Comparison of ENCODE assay signal across 12 cellular contexts in genomic region chr9:116152941-116153764, GRCh38. TPM values are rescaled to one million over a fixed set of nuclear protein-coding genes. Genes with fewer than 3 reads are reported as not detected.
DNase-seq lines count a peak whose midpoint lies in the region; ATAC-seq, FAIRE-seq and TF ChIP-seq lines count a peak whose summit lies in the region.
"Had no signal": no experiment of that assay in that cellular context is flagged by ENCODE, and none has a peak within 500 bp of the region (broad histone marks: within the 10 kb centered on the region; RNA-seq: fewer than 3 reads in every experiment).

No MANE protein-coding gene starts in this region.

- peak overlapping the region; percentile 95 for H3K4me3 ChIP-seq in IMR-90 (ENCODE audit: insufficient read depth, low read depth, low read length)

- H3K18ac ChIP-seq in IMR-90 (ENCODE audit: low read depth, low read length), result peak overlapping the region; percentile 99

- H2BK5ac ChIP-seq in IMR-90 (ENCODE audit: low read depth, low read length, poor library complexity, severe bottlenecking), result peak overlapping the region; percentile 99

- peak overlapping the region; percentile 98 for H4K5ac ChIP-seq in IMR-90 (ENCODE audit: low read depth, low read length)

- peak overlapping the region; percentile 51 to 83 for H4K8ac ChIP-seq in IMR-90 (ENCODE audit: low read depth in 2 of 2, low read length in 2 of 2)

- H2AK5ac ChIP-seq in IMR-90 (ENCODE audit: low read depth, low read length), result peak overlapping the region; percentile 29

- peaks cover 5% of the 10 kb centered on the region for H3K4me1 Mint-ChIP-seq in activated CD8-positive, alpha-beta memory T cell treated with anti-CD3 and anti-CD28 coated beads, Interleukin-2, amount 10 ng/mL, durations not matched to agents 7 days and 5 days

- peak overlapping the region; percentile 39 for H3K23ac ChIP-seq in IMR-90 (ENCODE audit: low read depth, low read length)

- H2BK20ac ChIP-seq in IMR-90 (ENCODE audit: low read depth, low read length), result peak overlapping the region; percentile 89

- no peaks in the 10 kb centered on the region for H3K36me3 Mint-ChIP-seq in activated CD8-positive, alpha-beta memory T cell treated with anti-CD3 and anti-CD28 coated beads, Interleukin-2, amount 10 ng/mL, durations not matched to agents 7 days and 5 days

- intact Hi-C loops in IMR-90 (cut with micrococcal nuclease), result loop anchor here (1.0 to 10.0 kb wide), 11 partner anchors 51 to 560 kb away; no protein-coding TSS in a partner anchor

- DNase-seq in ACHN (peak; percentile 33), IMR-90 (peak; percentile 85), myocyte (ENCODE audit: low read depth) (peak; percentile 32), SKM-1 (lab: John Stamatoyannopoulos, UW; ENCODE audit: unreplicated experiment) (no peak)
- DNase-seq in stimulated activated naive CD4-positive, alpha-beta T cell treated with Interleukin-2 at 50 U/mL for 16 hours (lab: John Stamatoyannopoulos, UW), result no peak
- DNase-seq in activated CD8-positive, alpha-beta memory T cell treated with anti-CD3 and anti-CD28 coated beads, Interleukin-2, amount 10 ng/mL, durations not matched to agents 7 days and 5 days, result no peak
- DNase-seq: GOT3, NCI-H1092 had no signal

- H3K79me1 ChIP-seq in IMR-90 (ENCODE audit: low read depth in 1 of 2, low read length in 2 of 2), result peaks cover 9 to 37% of the 10 kb centered on the region in 2 experiments; a peak in 3 of 4 replicates

- TF ChIP-seq POLR2A in IMR-90 (IDR thresholded peaks at IDR 0.05; ENCODE audit: low read depth, low read length), result peak; percentile 33; the same call in 1 of the 2 replicates

- POLR2A ChIA-PET in IMR-90 (lab: Charles Lee; ENCODE audit: unreplicated experiment), result interaction anchor here (0.6 to 2.9 kb wide), 7 partner anchors 11 to 344 kb away, joined by 3 to 24 read pairs (median 7); no protein-coding TSS in a partner anchor

- H3K27ac Mint-ChIP-seq in activated CD8-positive, alpha-beta memory T cell treated with anti-CD3 and anti-CD28 coated beads, Interleukin-2, amount 10 ng/mL, durations not matched to agents 7 days and 5 days, result no peak overlapping the region
- H3K27ac Mint-ChIP-seq: dendritic cell treated with granulocyte-macrophage colony-stimulating factor and Interleukin-4, amounts not matched to agents 40 ng/mL and 50 ng/mL, for 4 days had no signal

- H3K4ac ChIP-seq in IMR-90 (ENCODE audit: low read depth, low read length), result peak overlapping the region; percentile 89

- CTCF ChIA-PET in IMR-90 (lab: Yijun Ruan, JAX), result interaction anchor here (0.6 to 1.9 kb wide), 9 partner anchors 10 to 560 kb away, joined by 3 to 11 read pairs (median 4); no protein-coding TSS in a partner anchor
- CTCF ChIA-PET in activated CD8-positive, alpha-beta memory T cell treated with anti-CD3 and anti-CD28 coated beads, Interleukin-2, amount 10 ng/mL, durations not matched to agents 7 days and 5 days (lab: Charles Lee), result interaction anchor here (0.8 kb wide), 1 partner anchor 1138 kb away, joined by 3 read pairs; no protein-coding TSS in a partner anchor

- H3K14ac ChIP-seq in IMR-90 (replicated peaks; ENCODE audit: low read depth, low read length), result peak overlapping the region; percentile 77

- no peak for TF ChIP-seq RAD21 in IMR-90 (IDR thresholded peaks at IDR 0.05; ENCODE audit: low read length)

- peak overlapping the region; percentile 84 for H4K91ac ChIP-seq in IMR-90 (ENCODE audit: insufficient read depth, low read depth, low read length)

- ATAC-seq in IMR-90 (ENCODE audit: low read depth) (peak; percentile 6), GM18861 (IDR thresholded peaks at IDR 0.05; ENCODE audit: unreplicated experiment) (no peak)
- no peak for ATAC-seq in activated CD8-positive, alpha-beta memory T cell treated with anti-CD3 and anti-CD28 coated beads, Interleukin-2, amount 10 ng/mL, durations not matched to agents 7 days and 5 days

- WGBS in IMR-90 (ENCODE audit: extremely low coverage in 2 of 2, insufficient read length in 1 of 2), 2 experiments, result 100% methylated on average over 1 of the region's 9 CpGs; no CpG with 5 or more reads in 1 of the 2 experiments

- peak overlapping the region; percentile 100 for H3K9ac ChIP-seq in IMR-90 (ENCODE audit: low read depth, low read length)

- TSS peak; percentile 86 for BruUV-seq in IMR-90 (replicated peaks; lab: Mats Ljungman, UMichigan)

- peak overlapping the region; percentile 76 for H2AFZ ChIP-seq in IMR-90 (replicated peaks; ENCODE audit: low read length, poor library complexity)

- H3K9me3 Mint-ChIP-seq in activated CD8-positive, alpha-beta memory T cell treated with anti-CD3 and anti-CD28 coated beads, Interleukin-2, amount 10 ng/mL, durations not matched to agents 7 days and 5 days (ENCODE audit: low read depth), result no peaks in the 10 kb centered on the region
- H3K9me3 Mint-ChIP-seq: dendritic cell treated with granulocyte-macrophage colony-stimulating factor and Interleukin-4, amounts not matched to agents 40 ng/mL and 50 ng/mL, for 4 days had no signal

- dilution Hi-C loops in IMR-90 (cut with HindIII; ENCODE audit: low sequenced_read_pairs, unreplicated experiment), result no loop called here

- H3K27ac ChIP-seq in IMR-90 (ENCODE audit: insufficient read depth, low read length), result peak overlapping the region; percentile 99
- H3K27ac ChIP-seq: VCaP had no signal

- peak overlapping the region; percentile 38; the same call in 2 of the 3 replicates for H2BK15ac ChIP-seq in IMR-90 (ENCODE audit: low read depth, low read length)

- H3K27me3 Mint-ChIP-seq in activated CD8-positive, alpha-beta memory T cell treated with anti-CD3 and anti-CD28 coated beads, Interleukin-2, amount 10 ng/mL, durations not matched to agents 7 days and 5 days, result peaks cover 66% of the 10 kb centered on the region

- H3K4me1 ChIP-seq in IMR-90 (ENCODE audit: control insufficient read depth, insufficient read depth, low read length), result peaks cover 11% of the 10 kb centered on the region

- peak overlapping the region; percentile 78 for H3K56ac ChIP-seq in IMR-90 (ENCODE audit: extremely low read depth, insufficient read depth, low read length)

- H2BK120ac ChIP-seq in IMR-90 (ENCODE audit: low read depth, low read length), result peak overlapping the region; percentile 97

- H3K9me1 ChIP-seq in IMR-90 (ENCODE audit: insufficient read depth, low read length), result no peaks in the 10 kb centered on the region

- peak overlapping the region; percentile 80 for H3K4me2 ChIP-seq in IMR-90 (ENCODE audit: low read depth, low read length)

- in situ Hi-C loops in ACHN (cut with HindIII; ENCODE audit: low pct_ligation_motif_present, low pct_unique_long_range_greater_than_20kb, low sequenced_read_pairs), result no loop called here
- in situ Hi-C loops in IMR-90 (cut with MboI; ENCODE audit: low sequenced_read_pairs), result loop anchor here (10.0 kb wide), 3 partner anchors 422 to 558 kb away; no protein-coding TSS in a partner anchor

- no peaks in the 10 kb centered on the region for H3K27me3 ChIP-seq in IMR-90 (ENCODE audit: control insufficient read depth, insufficient read depth, low read length)

- no peak for TF ChIP-seq CTCF in IMR-90 (conservative IDR thresholded peaks at IDR 0.05; ENCODE audit: low read depth, low read length)

- FAIRE-seq in endometrium (lab: Jason Lieb, UNC), result peak; percentile 79

- H2AK9ac ChIP-seq in IMR-90 (replicated peaks; ENCODE audit: low read depth, low read length, poor library complexity), result no peak overlapping the region

- H3K36me3 ChIP-seq in IMR-90 (ENCODE audit: control insufficient read depth, insufficient read depth, low read length), result peaks cover 2% of the 10 kb centered on the region; the same call in 1 of the 2 replicates

- H3K9me3 ChIP-seq in IMR-90 (ENCODE audit: control insufficient read depth, insufficient read depth, low read length), result no peaks in the 10 kb centered on the region

- H4K20me1 ChIP-seq in IMR-90 (ENCODE audit: insufficient read depth, low read length), result no peaks in the 10 kb centered on the region; the same call in 1 of the 2 replicates

- H3K4me3 Mint-ChIP-seq in activated CD8-positive, alpha-beta memory T cell treated with anti-CD3 and anti-CD28 coated beads, Interleukin-2, amount 10 ng/mL, durations not matched to agents 7 days and 5 days, result no peak overlapping the region
- H3K4me3 Mint-ChIP-seq: dendritic cell treated with granulocyte-macrophage colony-stimulating factor and Interleukin-4, amounts not matched to agents 40 ng/mL and 50 ng/mL, for 4 days had no signal

TF ChIP-seq in IMR-90, 13 proteins besides CTCF, POLR2A, EP300 and RAD21:
- TF ChIP-seq MAZ (IDR thresholded peaks at IDR 0.05; ENCODE audit: borderline replicate concordance, low read depth, low read length) (peak; percentile 21; the same call in 1 of the 2 replicates), NFE2L2 (IDR thresholded peaks at IDR 0.05; ENCODE audit: low read depth, low read length) (no peak)

RNA-seq across cellular contexts. Expression of gene PAPPA, which starts 0.4 kb away (rescaled TPM):
- total RNA-seq in IMR-90 (2012; rRNA removed) (11.7 and 12.4 TPM in 2 replicates), myocyte (4.5 and 6.5 TPM in 2 replicates)
- polyA plus RNA-seq in IMR-90 (2012; rRNA removed), result 8.3 and 8.6 TPM in 2 replicates
- 3.3 and 7.5 TPM in 2 replicates for polyA plus RNA-seq in IMR-90 (2012; cell fraction: cytosol; rRNA removed)
- polyA plus RNA-seq in IMR-90 (2012; cell fraction: nucleus; rRNA removed; ENCODE audit: low replicate concordance), result 7.6 and 18.5 TPM in 2 replicates
- 11.5 TPM for polyA plus RNA-seq in myocyte (2012)
- not detected for total RNA-seq in activated CD8-positive, alpha-beta memory T cell treated with anti-CD3 and anti-CD28 coated beads, Interleukin-2, amount 10 ng/mL, durations not matched to agents 7 days and 5 days

Comparison
In these comparisons a context has a peak if more than half of its experiments do, and no peak if none do; other contexts are left out.
1. DNase-seq: peak in ACHN (single experiment), IMR-90 (single experiment) and myocyte (single experiment); none in SKM-1 (single experiment), stimulated activated naive CD4-positive, alpha-beta T cell treated with Interleukin-2 at 50 U/mL for 16 hours (single experiment) and activated CD8-positive, alpha-beta memory T cell treated with anti-CD3 and anti-CD28 coated beads, Interleukin-2, amount 10 ng/mL, durations not matched to agents 7 days and 5 days (single experiment).